ENCODE assay signal across 1 cellular context in the genomic region with DNA sequence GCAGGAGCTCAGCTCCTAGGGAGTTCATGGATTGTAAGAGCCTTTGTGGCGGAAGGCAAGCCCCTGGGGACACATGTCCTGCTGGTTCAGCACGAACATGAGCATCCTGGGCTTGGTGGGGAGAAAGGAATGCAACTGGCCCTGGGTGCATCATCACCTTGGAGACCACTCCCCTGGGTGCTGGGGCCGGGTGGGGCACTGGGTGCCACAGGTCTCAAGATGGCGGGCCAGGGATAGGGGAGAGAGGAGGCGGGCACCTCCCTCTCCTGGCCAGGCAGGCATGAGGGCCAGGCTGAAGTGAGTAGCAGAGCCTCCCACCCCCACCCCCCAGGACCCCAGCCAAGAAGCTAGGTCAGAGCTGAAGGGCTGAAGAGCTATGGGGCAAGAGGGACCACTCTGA.
TF ChIP-seq lines count a peak whose summit lies in the region.

No MANE protein-coding gene starts in this region.

TF ChIP-seq in GM23338, 12 proteins besides CTCF, POLR2A, EP300 and RAD21 (continued from another document):
- no peak for TF ChIP-seq ZNF331 (CRISPR knock-in tag; IDR thresholded peaks at IDR 0.05; ENCODE audit: low read depth)
- TF ChIP-seq, protein P1, sequence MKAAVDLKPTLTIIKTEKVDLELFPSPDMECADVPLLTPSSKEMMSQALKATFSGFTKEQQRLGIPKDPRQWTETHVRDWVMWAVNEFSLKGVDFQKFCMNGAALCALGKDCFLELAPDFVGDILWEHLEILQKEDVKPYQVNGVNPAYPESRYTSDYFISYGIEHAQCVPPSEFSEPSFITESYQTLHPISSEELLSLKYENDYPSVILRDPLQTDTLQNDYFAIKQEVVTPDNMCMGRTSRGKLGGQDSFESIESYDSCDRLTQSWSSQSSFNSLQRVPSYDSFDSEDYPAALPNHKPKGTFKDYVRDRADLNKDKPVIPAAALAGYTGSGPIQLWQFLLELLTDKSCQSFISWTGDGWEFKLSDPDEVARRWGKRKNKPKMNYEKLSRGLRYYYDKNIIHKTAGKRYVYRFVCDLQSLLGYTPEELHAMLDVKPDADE (IDR thresholded peaks at IDR 0.05), result no peak
